Comparison of ENCODE assay signal across 14 cellular contexts in genomic region chr12:108119126-108119973, GRCh38. TPM values are rescaled to one million over a fixed set of nuclear protein-coding genes. Genes with fewer than 3 reads are reported as not detected.
A peak's percentile ranks its signal among the peaks of the same experiment; 100 is the strongest.
DNase-seq lines count a peak whose midpoint lies in the region; ATAC-seq, FAIRE-seq and TF ChIP-seq lines count a peak whose summit lies in the region.
"Had no signal": no experiment of that assay in that cellular context is flagged by ENCODE, and none has a peak within 500 bp of the region (broad histone marks: within the 10 kb centered on the region; RNA-seq: fewer than 3 reads in every experiment).

No MANE protein-coding gene starts in this region.

- ATAC-seq in GM21515 (IDR thresholded peaks at IDR 0.05; ENCODE audit: unreplicated experiment) = peak; percentile 81
- ATAC-seq in naive B cell (ENCODE audit: low read depth in 2 of 2) = peak; percentile 74 to 80
- ATAC-seq: Right ventricle myocardium inferior had no signal

- intact Hi-C loops in CD14-positive monocyte (cut with micrococcal nuclease) = no loop called here

- no peak for TF ChIP-seq POLR2A in GM12891 (IDR thresholded peaks at IDR 0.05; ENCODE audit: low read depth, low read length)

- peaks cover 15% of the 10 kb centered on the region for H3K27me3 Mint-ChIP-seq in T-helper 1 cell treated with Interleukin-12 subunit alpha and Interleukin-12 subunit beta and Interleukin-4 antibody, amounts not matched to agents 30 μg/mL and 1 μg/mL, for 36 hours (ENCODE audit: low read depth)
- peaks cover 10 to 38% (median 28%) of the 10 kb centered on the region in 3 donors for H3K27me3 Mint-ChIP-seq in naive B cell
- peaks cover 4 to 22% (median 10%) of the 10 kb centered on the region in 3 donors for H3K27me3 Mint-ChIP-seq in CD14-positive monocyte (ENCODE audit: low read depth in 3 of 3)

- H3K4me3 Mint-ChIP-seq in T-helper 1 cell treated with Interleukin-12 subunit alpha and Interleukin-12 subunit beta and Interleukin-4 antibody, amounts not matched to agents 30 μg/mL and 1 μg/mL, for 36 hours = peak overlapping the region; percentile 25
- H3K4me3 Mint-ChIP-seq in naive B cell = peak overlapping the region in 3 of 8 donors; percentile 12 to 44 (median 36)
- no peak overlapping the region for H3K4me3 Mint-ChIP-seq in CD14-positive monocyte
- H3K4me3 Mint-ChIP-seq: CD4-positive, alpha-beta T cell had no signal

- H3K9me3 Mint-ChIP-seq in T-helper 1 cell treated with Interleukin-12 subunit alpha and Interleukin-12 subunit beta and Interleukin-4 antibody, amounts not matched to agents 30 μg/mL and 1 μg/mL, for 36 hours = no peaks in the 10 kb centered on the region
- H3K9me3 Mint-ChIP-seq in naive B cell (peaks cover 4 to 21% (median 13%) of the 10 kb centered on the region in 7 donors), CD14-positive monocyte (peaks cover 0 to 8% (median 4%) of the 10 kb centered on the region in 7 donors)
- H3K9me3 Mint-ChIP-seq: CD4-positive, alpha-beta T cell had no signal

- no peak for TF ChIP-seq CTCF in CD14-positive monocyte (IDR thresholded peaks at IDR 0.05)

- H3K36me3 Mint-ChIP-seq in T-helper 1 cell treated with Interleukin-12 subunit alpha and Interleukin-12 subunit beta and Interleukin-4 antibody, amounts not matched to agents 30 μg/mL and 1 μg/mL, for 36 hours (ENCODE audit: low read depth) = no peaks in the 10 kb centered on the region
- H3K36me3 Mint-ChIP-seq in naive B cell (peaks cover 0 to 16% of the 10 kb centered on the region in 2 donors), CD14-positive monocyte (no peaks in the 10 kb centered on the region)

- in situ Hi-C loops in G401 (cut with HindIII; ENCODE audit: low sequenced_read_pairs) = no loop called here

- no peak for DNase-seq in GM12891 (ENCODE audit: insufficient read length, low spot score)
- no peak for DNase-seq in naive B cell
- no peak for DNase-seq in DMS114 treated with DMSO at 0.1 percent for 48 hours (lab: John Stamatoyannopoulos, UW; ENCODE audit: unreplicated experiment)
- no peak for DNase-seq in HTR-8/SVneo (ENCODE audit: insufficient read length, low spot score)
- no peak for DNase-seq in CD14-positive monocyte (ENCODE audit: low spot score)
- DNase-seq in G401 (ENCODE audit: low spot score) = no peak
- DNase-seq: activated CD4-positive, CD25-positive, alpha-beta regulatory T cell treated with anti-CD3 and anti-CD28 coated beads, Interleukin-2, amount 50 U/mL, for 72 hours; activated naive CD4-positive, alpha-beta T cell; CD4-positive, alpha-beta T cell; NCI-H1048; NCI-H510A had no signal

- FAIRE-seq in GM12891 (lab: Jason Lieb, UNC) = peak; percentile 28
- no peak for FAIRE-seq in HTR-8/SVneo (lab: Jason Lieb, UNC)

- peaks cover 7% of the 10 kb centered on the region for H3K4me1 Mint-ChIP-seq in T-helper 1 cell treated with Interleukin-12 subunit alpha and Interleukin-12 subunit beta and Interleukin-4 antibody, amounts not matched to agents 30 μg/mL and 1 μg/mL, for 36 hours (ENCODE audit: low read depth)
- H3K4me1 Mint-ChIP-seq in naive B cell (peaks cover 6 to 25% (median 18%) of the 10 kb centered on the region in 3 donors), CD14-positive monocyte (peaks cover 4% of the 10 kb centered on the region)

- H3K27ac Mint-ChIP-seq in T-helper 1 cell treated with Interleukin-12 subunit alpha and Interleukin-12 subunit beta and Interleukin-4 antibody, amounts not matched to agents 30 μg/mL and 1 μg/mL, for 36 hours = peak overlapping the region; percentile 19
- H3K27ac Mint-ChIP-seq in naive B cell (peak overlapping the region in 3 of 6 donors; percentile 16 to 80 (median 75)), CD14-positive monocyte (no peak overlapping the region)
- H3K27ac Mint-ChIP-seq: CD4-positive, alpha-beta T cell had no signal

TF ChIP-seq in GM12891, 5 proteins besides CTCF, POLR2A, EP300 and RAD21:
- TF ChIP-seq POU2F2 (IDR thresholded peaks at IDR 0.05; ENCODE audit: low read depth, low read length) (no peak), PAX5 (IDR thresholded peaks at IDR 0.05; ENCODE audit: insufficient read depth, low read length, severe bottlenecking) (no peak), SPI1 (IDR thresholded peaks at IDR 0.05; ENCODE audit: low read depth, low read length) (no peak), POLR2AphosphoS5 (IDR thresholded peaks at IDR 0.05; ENCODE audit: low read depth, low read length) (no peak), TAF1 (IDR thresholded peaks at IDR 0.05; ENCODE audit: low read depth, low read length) (no peak)

RNA-seq across cellular contexts. Expression of gene WSCD2, which starts 9.7 kb away (rescaled TPM):
- not detected for polyA plus RNA-seq in GM12891 (2012; ENCODE audit: low read depth, missing spikeins)
- polyA plus RNA-seq in naive B cell (ENCODE audit: low read depth in 6 of 6) = under 1 TPM in 2 of 6 donors, not detected in 4; 0.13 to 0.53 TPM
- not detected for polyA plus RNA-seq in CD14-positive monocyte
- total RNA-seq in G401 (2014; rRNA removed; shearing (Covaris generic)) = 0.31 TPM in 1 of 2 replicates, not detected in the other
- total RNA-seq: CD4-positive, alpha-beta T cell had no signal
